ENCODE assay signal across 1 cellular context in genomic region chr1:247833601-247834000, GRCh38.
TF ChIP-seq lines count a peak whose summit lies in the region.

No MANE protein-coding gene starts in this region.

TF ChIP-seq in K562, 482 proteins besides CTCF, POLR2A, EP300 and RAD21:
- peak; percentile 34; the same call in 1 of the 2 replicates for TF ChIP-seq DEAF1 (CRISPR knock-in tag; IDR thresholded peaks at IDR 0.05)
- TF ChIP-seq NFE2 (IDR thresholded peaks at IDR 0.05; ENCODE audit: low read depth): peak; percentile 51; the same call in 1 of the 2 replicates
- TF ChIP-seq ATF1 (CRISPR knock-in tag; IDR thresholded peaks at IDR 0.05): no peak
- 0 out of 2 replicates have a peak, but pooled peaks have one; percentile 26 for TF ChIP-seq ATF1 (tag; IDR thresholded peaks at IDR 0.05)
- peak; percentile 72; the same call in 1 of the 2 replicates for TF ChIP-seq ARID2 (IDR thresholded peaks at IDR 0.05)
- no peak for TF ChIP-seq ZNF318 (IDR thresholded peaks at IDR 0.05; ENCODE audit: borderline replicate concordance in 1 of 2, low read depth in 1 of 2)
- TF ChIP-seq SMC3 (conservative IDR thresholded peaks at IDR 0.05; ENCODE audit: insufficient read depth, low read depth, low read length): peak; percentile 46; the same call in 1 of the 2 replicates
- peak; percentile 29; the same call in 1 of the 2 replicates for TF ChIP-seq CTBP1 (IDR thresholded peaks at IDR 0.05; ENCODE audit: borderline replicate concordance)
- TF ChIP-seq, protein P1, sequence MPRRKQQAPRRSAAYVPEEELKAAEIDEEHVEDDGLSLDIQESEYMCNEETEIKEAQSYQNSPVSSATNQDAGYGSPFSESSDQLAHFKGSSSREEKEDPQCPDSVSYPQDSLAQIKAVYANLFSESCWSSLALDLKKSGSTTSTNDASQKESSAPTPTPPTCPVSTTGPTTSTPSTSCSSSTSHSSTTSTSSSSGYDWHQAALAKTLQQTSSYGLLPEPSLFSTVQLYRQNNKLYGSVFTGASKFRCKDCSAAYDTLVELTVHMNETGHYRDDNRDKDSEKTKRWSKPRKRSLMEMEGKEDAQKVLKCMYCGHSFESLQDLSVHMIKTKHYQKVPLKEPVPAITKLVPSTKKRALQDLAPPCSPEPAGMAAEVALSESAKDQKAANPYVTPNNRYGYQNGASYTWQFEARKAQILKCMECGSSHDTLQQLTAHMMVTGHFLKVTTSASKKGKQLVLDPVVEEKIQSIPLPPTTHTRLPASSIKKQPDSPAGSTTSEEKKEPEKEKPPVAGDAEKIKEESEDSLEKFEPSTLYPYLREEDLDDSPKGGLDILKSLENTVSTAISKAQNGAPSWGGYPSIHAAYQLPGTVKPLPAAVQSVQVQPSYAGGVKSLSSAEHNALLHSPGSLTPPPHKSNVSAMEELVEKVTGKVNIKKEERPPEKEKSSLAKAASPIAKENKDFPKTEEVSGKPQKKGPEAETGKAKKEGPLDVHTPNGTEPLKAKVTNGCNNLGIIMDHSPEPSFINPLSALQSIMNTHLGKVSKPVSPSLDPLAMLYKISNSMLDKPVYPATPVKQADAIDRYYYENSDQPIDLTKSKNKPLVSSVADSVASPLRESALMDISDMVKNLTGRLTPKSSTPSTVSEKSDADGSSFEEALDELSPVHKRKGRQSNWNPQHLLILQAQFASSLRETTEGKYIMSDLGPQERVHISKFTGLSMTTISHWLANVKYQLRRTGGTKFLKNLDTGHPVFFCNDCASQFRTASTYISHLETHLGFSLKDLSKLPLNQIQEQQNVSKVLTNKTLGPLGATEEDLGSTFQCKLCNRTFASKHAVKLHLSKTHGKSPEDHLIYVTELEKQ (CRISPR knock-in tag; IDR thresholded peaks at IDR 0.05): no peak
TF ChIP-seq in K562: peak in this region for 6.
